Comparison of ENCODE assay signal across 8 cellular contexts in genomic region chr3:125150525-125151436, GRCh38.
DNase-seq lines count a peak whose midpoint lies in the region; ATAC-seq, FAIRE-seq and TF ChIP-seq lines count a peak whose summit lies in the region.

No MANE protein-coding gene starts in this region.

- H3K4me3 Mint-ChIP-seq in CD4-positive, alpha-beta T cell: no peak overlapping the region
- H3K4me3 Mint-ChIP-seq in activated naive CD4-positive, alpha-beta T cell treated with anti-CD3 and anti-CD28 coated beads for 36 hours: no peak overlapping the region

- RAD21 ChIA-PET in HCT116 (lab: Charles Lee; ENCODE audit: low non-redundant PET in 1 of 2, low total read pairs in 2 of 2, uncharacterized antibody in 2 of 2, unreplicated experiment in 2 of 2): no interaction called here

- no peaks in the 10 kb centered on the region for H3K9me2 ChIP-seq in HCT116 (ENCODE audit: insufficient read depth)

- H2AFZ ChIP-seq in HCT116 (ENCODE audit: low read depth, low read length, poor library complexity, severe bottlenecking): no peak overlapping the region

- no peaks in the 10 kb centered on the region for H3K27me3 ChIP-seq in CD4-positive, alpha-beta T cell (ENCODE audit: control insufficient read depth, insufficient read depth, low read length)
- H3K27me3 ChIP-seq in HCT116 (ENCODE audit: insufficient read depth, low read length) (no peaks in the 10 kb centered on the region), left lung (no peaks in the 10 kb centered on the region), thoracic aorta (replicated peaks; ENCODE audit: insufficient read depth) (no peaks in the 10 kb centered on the region)

- no peaks in the 10 kb centered on the region for H3K9me3 ChIP-seq in CD4-positive, alpha-beta T cell (ENCODE audit: control insufficient read depth, low read length)
- H3K9me3 ChIP-seq in HCT116 (ENCODE audit: control insufficient read depth in 1 of 2, insufficient read depth in 1 of 2, low read depth in 1 of 2, low read length in 2 of 2) (no peaks in the 10 kb centered on the region), left lung (no peaks in the 10 kb centered on the region), thoracic aorta (no peaks in the 10 kb centered on the region)

- TF ChIP-seq CTCF in CD4-positive, alpha-beta T cell (IDR thresholded peaks at IDR 0.05): peak; percentile 47
- TF ChIP-seq CTCF in HCT116 (IDR thresholded peaks at IDR 0.05 in 2 of 3, conservative IDR thresholded peaks at IDR 0.05 in 1 of 3; ENCODE audit: borderline replicate concordance in 1 of 3, insufficient read depth in 1 of 3, low read depth in 2 of 3, low read length in 2 of 3) (peak; percentile 62 to 90 (median 83)), left lung (IDR thresholded peaks at IDR 0.05) (peak; percentile 16 to 72), thoracic aorta (IDR thresholded peaks at IDR 0.05) (peak; percentile 32)

- H3K27ac Mint-ChIP-seq in CD4-positive, alpha-beta T cell: no peak overlapping the region
- H3K27ac Mint-ChIP-seq in activated naive CD4-positive, alpha-beta T cell treated with anti-CD3 and anti-CD28 coated beads for 36 hours: no peak overlapping the region

- peak; percentile 69 for TF ChIP-seq RAD21 in HCT116 (IDR thresholded peaks at IDR 0.05; ENCODE audit: low read depth)

- intact Hi-C loops in CD4-positive, alpha-beta T cell (cut with DNase I, micrococcal nuclease): loop anchor here (1.0 to 10.0 kb wide), 3 partner anchors 224 to 287 kb away; partner anchors contain the start of gene ZNF148 (in 1 of the 2)
- intact Hi-C loops in HCT116 (cut with micrococcal nuclease): loop anchor here (1.0 to 2.0 kb wide), 3 partner anchors 156 to 432 kb away; no protein-coding TSS in a partner anchor
- intact Hi-C loops in activated naive CD4-positive, alpha-beta T cell treated with anti-CD3 and anti-CD28 coated beads for 36 hours (cut with micrococcal nuclease): loop anchor here (1.0 to 2.0 kb wide), 2 partner anchors 287 to 434 kb away; no protein-coding TSS in a partner anchor
- intact Hi-C loops in left lung (cut with DNase I): no loop called here
- intact Hi-C loops in posterior cingulate gyrus (cut with DNase I): no loop called here

- peaks cover 8% of the 10 kb centered on the region for H3K4me1 Mint-ChIP-seq in CD4-positive, alpha-beta T cell (ENCODE audit: low read depth)
- peaks cover 13% of the 10 kb centered on the region for H3K4me1 Mint-ChIP-seq in activated naive CD4-positive, alpha-beta T cell treated with anti-CD3 and anti-CD28 coated beads for 36 hours (ENCODE audit: low read depth)

- H3K4me1 ChIP-seq in HCT116 (ENCODE audit: control insufficient read depth in 1 of 2, insufficient read depth in 2 of 2, low read length in 2 of 2) (peaks cover 0 to 7% of the 10 kb centered on the region in 2 experiments; a peak in 1 of 4 replicates), left lung (peaks cover 10 to 57% of the 10 kb centered on the region in 2 donors), thoracic aorta (ENCODE audit: control insufficient read depth in 1 of 2, low read depth in 2 of 2) (peaks cover 16 to 57% of the 10 kb centered on the region in 2 donors)

- no peaks in the 10 kb centered on the region for H3K36me3 Mint-ChIP-seq in CD4-positive, alpha-beta T cell (ENCODE audit: low read depth)
- H3K36me3 Mint-ChIP-seq in activated naive CD4-positive, alpha-beta T cell treated with anti-CD3 and anti-CD28 coated beads for 36 hours (ENCODE audit: low read depth): no peaks in the 10 kb centered on the region

- peak in 8 of 10 experiments; percentile 20 to 44 (median 29) for DNase-seq in CD4-positive, alpha-beta T cell
- DNase-seq in HCT116 (ENCODE audit: low read depth, low spot score): peak; percentile 66
- DNase-seq in RCC 7860 (ENCODE audit: low spot score): peak; percentile 51
- peak; percentile 80 for DNase-seq in activated naive CD4-positive, alpha-beta T cell treated with anti-CD3 and anti-CD28 coated beads for 36 hours
- DNase-seq in left lung: no peak
- no peak for DNase-seq in thoracic aorta (ENCODE audit: low spot score)
- DNase-seq in posterior cingulate gyrus: no peak
- DNase-seq in EL: no peak

- no TSS peak for BruUV-seq in HCT116 (replicated peaks; lab: Mats Ljungman, UMichigan)

- POLR2A ChIA-PET in CD4-positive, alpha-beta T cell (lab: Charles Lee): interaction anchor here (1.0 kb wide), 1 partner anchor 8 kb away, joined by 3 read pairs; no protein-coding TSS in a partner anchor
- POLR2A ChIA-PET in HCT116 (lab: Charles Lee): no interaction called here

- H4K20me1 ChIP-seq in HCT116 (ENCODE audit: insufficient read depth): no peaks in the 10 kb centered on the region

- H3K79me2 ChIP-seq in HCT116 (ENCODE audit: insufficient read depth, low read length): no peaks in the 10 kb centered on the region

- FAIRE-seq in RCC 7860 (lab: Jason Lieb, UNC): no peak

- CTCF ChIA-PET in CD4-positive, alpha-beta T cell (lab: Charles Lee): no interaction called here
- CTCF ChIA-PET in HCT116 (lab: Charles Lee): interaction anchor here (0.6 to 1.5 kb wide), 11 partner anchors 11 to 435 kb away, joined by 3 to 6 read pairs (median 4); no protein-coding TSS in a partner anchor
- CTCF ChIA-PET in activated naive CD4-positive, alpha-beta T cell treated with anti-CD3 and anti-CD28 coated beads for 36 hours (lab: Charles Lee): interaction anchor here (0.6 to 2.1 kb wide), 15 partner anchors 9 to 436 kb away, joined by 3 to 7 read pairs (median 4); no protein-coding TSS in a partner anchor

- H3K4me2 ChIP-seq in HCT116 (ENCODE audit: low read length): no peak overlapping the region

- no peaks in the 10 kb centered on the region for H3K9me3 Mint-ChIP-seq in CD4-positive, alpha-beta T cell
- H3K9me3 Mint-ChIP-seq in activated naive CD4-positive, alpha-beta T cell treated with anti-CD3 and anti-CD28 coated beads for 36 hours: no peaks in the 10 kb centered on the region

- ATAC-seq in CD4-positive, alpha-beta T cell (ENCODE audit: poor library complexity): peak; percentile 81
- ATAC-seq in HCT116 (peak; percentile 97), left lung (peak; percentile 47), thoracic aorta (ENCODE audit: insufficient number of reproducible peaks, low FRiP score, low read depth) (no peak)

- no peak overlapping the region for H3K9ac ChIP-seq in HCT116 (ENCODE audit: low read length)

- no peak overlapping the region for H3K4me3 ChIP-seq in HCT116 (replicated peaks in 1 of 2; ENCODE audit: low read depth in 1 of 2, low read length in 2 of 2)
- H3K4me3 ChIP-seq in left lung: no peak overlapping the region
- H3K4me3 ChIP-seq in thoracic aorta: peak overlapping the region; percentile 27

- no peak for TF ChIP-seq POLR2A in HCT116 (IDR thresholded peaks at IDR 0.05; ENCODE audit: borderline replicate concordance, extremely low read depth, insufficient read depth, insufficient read length)

- no peak overlapping the region for H3K27ac ChIP-seq in CD4-positive, alpha-beta T cell (ENCODE audit: low read depth, low read length)
- no peak overlapping the region for H3K27ac ChIP-seq in HCT116 (ENCODE audit: low read depth, low read length)
- H3K27ac ChIP-seq in left lung: no peak overlapping the region
- H3K27ac ChIP-seq in thoracic aorta: peak overlapping the region; percentile 43 to 47

- H3K27me3 Mint-ChIP-seq in CD4-positive, alpha-beta T cell: no peaks in the 10 kb centered on the region
- H3K27me3 Mint-ChIP-seq in activated naive CD4-positive, alpha-beta T cell treated with anti-CD3 and anti-CD28 coated beads for 36 hours (ENCODE audit: low read depth): peaks cover 3% of the 10 kb centered on the region

- H3K36me3 ChIP-seq in HCT116 (ENCODE audit: control insufficient read depth in 1 of 2, insufficient read depth in 2 of 2, low read length in 2 of 2) (no peaks in the 10 kb centered on the region), left lung (no peaks in the 10 kb centered on the region), thoracic aorta (no peaks in the 10 kb centered on the region)

TF ChIP-seq in HCT116, 20 proteins besides CTCF, POLR2A, EP300 and RAD21:
- TF ChIP-seq POLR2AphosphoS5 (IDR thresholded peaks at IDR 0.05; ENCODE audit: low read depth, low read length): no peak
- no peak for TF ChIP-seq YY1 (IDR thresholded peaks at IDR 0.05; ENCODE audit: extremely low read depth, insufficient replicate concordance, low read depth, low read length)

Comparison
In these comparisons a context has a peak if more than half of its experiments do, and no peak if none do; other contexts are left out.
1. DNase-seq: peak in CD4-positive, alpha-beta T cell (8 of 10), HCT116 (single experiment), RCC 7860 (single experiment) and activated naive CD4-positive, alpha-beta T cell treated with anti-CD3 and anti-CD28 coated beads for 36 hours (single experiment); none in left lung (0 of 2), thoracic aorta (single experiment), posterior cingulate gyrus (0 of 10) and EL (single experiment).
2. H3K27ac ChIP-seq: peak in thoracic aorta (2 of 2); none in CD4-positive, alpha-beta T cell (single experiment), HCT116 (single experiment) and left lung (0 of 2).
3. CTCF ChIP-seq: peak in every context shown above with its lines; median percentile 83 in HCT116; 47 in CD4-positive, alpha-beta T cell; 44 in left lung; 32 in thoracic aorta.
4. intact Hi-C loops: an anchor here in CD4-positive, alpha-beta T cell (1.0 to 10.0 kb wide), HCT116 (1.0 to 2.0 kb wide) and activated naive CD4-positive, alpha-beta T cell treated with anti-CD3 and anti-CD28 coated beads for 36 hours (1.0 to 2.0 kb wide); none called in left lung and posterior cingulate gyrus.